1 cellular context compared by ENCODE assay signal in genomic region chr9:136410500-136411287, GRCh38.
TF ChIP-seq lines count a peak whose summit lies in the region.

Gene ENTR1 (minus strand): TSS chr9:136410614. CDS start chr9:136410397, 217 bp downstream.
Gene PMPCA (plus strand): TSS chr9:136410658. CDS start chr9:136410669, 11 bp downstream.

TF ChIP-seq in K562, 482 proteins besides CTCF, POLR2A, EP300 and RAD21 (continued from another document and continues in another):
- TF ChIP-seq RFX1 (IDR thresholded peaks at IDR 0.05) = no peak
- TF ChIP-seq JUN (IDR thresholded peaks at IDR 0.05; ENCODE audit: borderline replicate concordance, low read depth, low read length) = peak; percentile 28; the same call in 1 of the 2 replicates
- no peak for TF ChIP-seq JUN (CRISPR knock-in tag; IDR thresholded peaks at IDR 0.05; ENCODE audit: borderline replicate concordance)
- TF ChIP-seq ZNF766 (CRISPR knock-in tag; conservative IDR thresholded peaks at IDR 0.05) = no peak
- TF ChIP-seq CBX1 (IDR thresholded peaks at IDR 0.05; ENCODE audit: low read depth) = peak; percentile 8; the same call in 1 of the 2 replicates
- 0 out of 2 replicates have a peak, but pooled peaks have one; percentile 4 for TF ChIP-seq CGGBP1 (CRISPR knock-in tag; IDR thresholded peaks at IDR 0.05)
- peak; percentile 21; the same call in 1 of the 2 replicates for TF ChIP-seq ARID3B (CRISPR knock-in tag; IDR thresholded peaks at IDR 0.05; ENCODE audit: borderline replicate concordance)
- no peak for TF ChIP-seq ZFPM2 (CRISPR knock-in tag; IDR thresholded peaks at IDR 0.05)
- TF ChIP-seq YY1 (IDR thresholded peaks at IDR 0.05; ENCODE audit: borderline replicate concordance in 1 of 3, control insufficient read depth in 1 of 3, extremely low read depth in 1 of 3, insufficient read depth in 3 of 3, insufficient read length in 1 of 3, insufficient replicate concordance in 2 of 3, low read depth in 1 of 3, low read length in 2 of 3) = peak; percentile 92 to 99 (median 96)
- peak; percentile 44; the same call in 1 of the 2 replicates for TF ChIP-seq MXI1 (IDR thresholded peaks at IDR 0.05; ENCODE audit: low read depth, low read length)
- TF ChIP-seq MTA3 (IDR thresholded peaks at IDR 0.05; ENCODE audit: borderline replicate concordance) = peak; percentile 40; the same call in 1 of the 2 replicates
- no peak for TF ChIP-seq TRIM25 (IDR thresholded peaks at IDR 0.05; ENCODE audit: borderline replicate concordance)
- no peak for TF ChIP-seq ZNF696 (CRISPR knock-in tag; conservative IDR thresholded peaks at IDR 0.05)
- no peak for TF ChIP-seq CHCHD3 (CRISPR knock-in tag; IDR thresholded peaks at IDR 0.05)
- TF ChIP-seq BHLHE40 (IDR thresholded peaks at IDR 0.05; ENCODE audit: low read length) = peak; percentile 77
- TF ChIP-seq THRB (CRISPR knock-in tag; conservative IDR thresholded peaks at IDR 0.05) = no peak
- peak; percentile 77 for TF ChIP-seq ZFX (CRISPR knock-in tag; IDR thresholded peaks at IDR 0.05)
- TF ChIP-seq RBM15 (IDR thresholded peaks at IDR 0.05; ENCODE audit: insufficient read depth, low read length) = no peak
- peak; percentile 90 for TF ChIP-seq SPI1 (IDR thresholded peaks at IDR 0.05; ENCODE audit: borderline replicate concordance, low read depth, low read length)
- no peak for TF ChIP-seq EWSR1 (IDR thresholded peaks at IDR 0.05; ENCODE audit: borderline replicate concordance, low read depth, partially characterized antibody)
- TF ChIP-seq E2F8 (IDR thresholded peaks at IDR 0.05; ENCODE audit: low read depth, partially characterized antibody) = peak; percentile 43
- TF ChIP-seq BRD4 (IDR thresholded peaks at IDR 0.05) = 0 out of 2 replicates have a peak, but pooled peaks have one; percentile 20
- TF ChIP-seq REST (CRISPR knock-in tag; IDR thresholded peaks at IDR 0.05; ENCODE audit: low read depth) = no peak
- no peak for TF ChIP-seq ZNF75A (CRISPR knock-in tag; IDR thresholded peaks at IDR 0.05)
- TF ChIP-seq CLOCK (CRISPR knock-in tag; IDR thresholded peaks at IDR 0.05; ENCODE audit: borderline replicate concordance) = no peak
- peak; percentile 41 for TF ChIP-seq JUND (IDR thresholded peaks at IDR 0.05; ENCODE audit: borderline replicate concordance, low read depth, low read length)
- no peak; the same call in 2 of the 3 replicates for TF ChIP-seq JUND (tag; IDR thresholded peaks at IDR 0.05; ENCODE audit: borderline replicate concordance, low read depth, low read length)
- TF ChIP-seq NCOA2 (IDR thresholded peaks at IDR 0.05; ENCODE audit: partially characterized antibody in 2 of 2) = no peak
- no peak for TF ChIP-seq NFE2 (IDR thresholded peaks at IDR 0.05; ENCODE audit: low read depth)
- TF ChIP-seq NEUROD1 (IDR thresholded peaks at IDR 0.05; ENCODE audit: borderline replicate concordance, low read depth, low read length, partially characterized antibody) = peak; percentile 60
- TF ChIP-seq POLR3G (IDR thresholded peaks at IDR 0.05; ENCODE audit: extremely low read depth, insufficient read length, insufficient replicate concordance) = no peak
- peak; percentile 61 for TF ChIP-seq HMGN3 (IDR thresholded peaks at IDR 0.05; ENCODE audit: borderline replicate concordance, extremely low read depth, insufficient read length, low read depth, low read length)
- TF ChIP-seq VEZF1 (CRISPR knock-in tag; IDR thresholded peaks at IDR 0.05) = peak; percentile 89
- peak; percentile 91 for TF ChIP-seq POLR2G (IDR thresholded peaks at IDR 0.05; ENCODE audit: low read depth, low read length)
- TF ChIP-seq BCL6 (CRISPR knock-in tag; IDR thresholded peaks at IDR 0.05) = no peak
- peak; percentile 95 for TF ChIP-seq MYC (IDR thresholded peaks at IDR 0.05; ENCODE audit: low read depth, low read length)
- peak; percentile 62; the same call in 1 of the 2 replicates for TF ChIP-seq MYC (CRISPR knock-in tag; IDR thresholded peaks at IDR 0.05; ENCODE audit: borderline replicate concordance, low read depth)
- TF ChIP-seq SAFB (IDR thresholded peaks at IDR 0.05; ENCODE audit: borderline replicate concordance, low read depth, low read length) = 0 out of 2 replicates have a peak, but pooled peaks have one; percentile 33
- TF ChIP-seq ELF1 (tag; IDR thresholded peaks at IDR 0.05) = peak; percentile 84
- peak; percentile 85 for TF ChIP-seq TAF7 (tag; IDR thresholded peaks at IDR 0.05)
- TF ChIP-seq EGR1 (conservative IDR thresholded peaks at IDR 0.05) = peak; percentile 97
- peak; percentile 34 for TF ChIP-seq NCOR1 (IDR thresholded peaks at IDR 0.05)
- TF ChIP-seq ETV5 (CRISPR knock-in tag; IDR thresholded peaks at IDR 0.05; ENCODE audit: low read depth) = peak; percentile 89
- TF ChIP-seq ETS1 (conservative IDR thresholded peaks at IDR 0.05; ENCODE audit: control insufficient read depth, low read depth, low read length) = peak; percentile 15; the same call in 1 of the 2 replicates
- peak; percentile 54; the same call in 1 of the 2 replicates for TF ChIP-seq RNF2 (IDR thresholded peaks at IDR 0.05)
